22 cellular contexts compared by ENCODE assay signal in the genomic region with DNA sequence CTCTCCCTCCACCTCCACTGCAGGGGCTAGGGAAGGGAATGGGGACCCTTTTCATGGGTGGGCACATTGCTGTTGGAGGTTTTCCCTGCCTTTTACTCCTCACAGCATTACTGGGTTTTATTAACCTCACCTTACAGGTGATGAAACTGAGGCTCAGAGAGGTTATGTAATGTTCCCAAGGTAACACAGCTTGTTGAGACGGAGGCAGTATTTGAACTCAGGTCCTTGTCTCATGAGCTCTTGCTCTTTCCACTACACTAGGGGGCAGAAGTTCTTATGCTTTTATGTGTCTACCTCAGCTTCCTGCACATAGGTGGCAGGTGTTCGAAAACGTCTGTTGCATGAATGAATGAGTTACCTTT. TPM values are rescaled to one million over a fixed set of nuclear protein-coding genes. Genes with fewer than 3 reads are reported as not detected.
A peak's percentile ranks its signal among the peaks of the same experiment; 100 is the strongest.
DNase-seq lines count a peak whose midpoint lies in the region; ATAC-seq, FAIRE-seq and TF ChIP-seq lines count a peak whose summit lies in the region.
"Had no signal": no experiment of that assay in that cellular context is flagged by ENCODE, and none has a peak within 500 bp of the region (broad histone marks: within the 10 kb centered on the region; RNA-seq: fewer than 3 reads in every experiment).

No MANE protein-coding gene starts in this region.

- ATAC-seq in HepG2 (no peak), right lobe of liver (no peak), right cardiac atrium (no peak), foreskin keratinocyte (no peak), GM21723 (IDR thresholded peaks at IDR 0.05; ENCODE audit: unreplicated experiment) (no peak)

- WGBS in HepG2 (ENCODE audit: low lambda C conversion rate) = 39% methylated on average over 3 of the region's 3 CpGs
- WGBS in right lobe of liver (ENCODE audit: insufficient coverage, low coverage, low lambda C conversion rate, missing lambda C conversion rate) = 69% methylated on average over 3 of the region's 3 CpGs
- 76% methylated on average over 3 of the region's 3 CpGs for WGBS in right cardiac atrium

- 0 out of 2 replicates have a peak, but pooled peaks cover 6% of the 10 kb centered on the region for H3K4me1 ChIP-seq in HepG2 (ENCODE audit: insufficient read depth, low read length)
- H3K4me1 ChIP-seq in right lobe of liver = peaks cover 0 to 7% (median 0%) of the 10 kb centered on the region in 4 donors
- peaks cover 4% of the 10 kb centered on the region for H3K4me1 ChIP-seq in OCI-LY7 (ENCODE audit: insufficient read depth, low read length, poor library complexity, severe bottlenecking)
- no peaks in the 10 kb centered on the region for H3K4me1 ChIP-seq in right cardiac atrium (ENCODE audit: control insufficient read depth, insufficient read depth, low read length)
- H3K4me1 ChIP-seq in tibial artery = peaks cover 0 to 27% (median 10%) of the 10 kb centered on the region in 4 donors
- H3K4me1 ChIP-seq in foreskin keratinocyte = no peaks in the 10 kb centered on the region

- H3K27me3 ChIP-seq in HepG2 (ENCODE audit: control insufficient read depth in 1 of 2, insufficient read depth in 2 of 2, low read length in 2 of 2) = peaks cover 18 to 87% of the 10 kb centered on the region in 2 experiments; a peak in 4 of 5 replicates
- H3K27me3 ChIP-seq in right lobe of liver = peaks cover 0 to 10% of the 10 kb centered on the region in 2 donors
- no peaks in the 10 kb centered on the region for H3K27me3 ChIP-seq in right cardiac atrium (ENCODE audit: control insufficient read depth, insufficient read depth)
- peaks cover 0 to 38% of the 10 kb centered on the region in 2 donors for H3K27me3 ChIP-seq in tibial artery
- H3K27me3 ChIP-seq in foreskin keratinocyte = peaks cover 63% of the 10 kb centered on the region

- H3K9me2 ChIP-seq in OCI-LY7 (ENCODE audit: insufficient read depth, low read length) = no peaks in the 10 kb centered on the region

- H3K36me3 ChIP-seq in HepG2 (replicated peaks in 1 of 2; ENCODE audit: control insufficient read depth in 1 of 2, insufficient read depth in 2 of 2, low read length in 2 of 2) (no peaks in the 10 kb centered on the region), right lobe of liver (no peaks in the 10 kb centered on the region), OCI-LY7 (ENCODE audit: insufficient read depth, low read length) (no peaks in the 10 kb centered on the region), tibial artery (no peaks in the 10 kb centered on the region)

- H4K20me1 ChIP-seq in HepG2 (ENCODE audit: insufficient read depth, low read length) (no peaks in the 10 kb centered on the region), OCI-LY7 (ENCODE audit: insufficient read depth, low read length) (no peaks in the 10 kb centered on the region)

- no peak for TF ChIP-seq POLR2A in HepG2 (IDR thresholded peaks at IDR 0.05; ENCODE audit: insufficient read depth in 1 of 2, low read depth in 2 of 2, low read length in 2 of 2)
- no peak for TF ChIP-seq POLR2A in right lobe of liver (IDR thresholded peaks at IDR 0.05)

- H3K27ac ChIP-seq in HepG2 (ENCODE audit: extremely low read length, insufficient read depth, low read length) (no peak overlapping the region), right lobe of liver (no peak overlapping the region), OCI-LY7 (ENCODE audit: low read depth, low read length, poor library complexity, severe bottlenecking) (no peak overlapping the region), right cardiac atrium (ENCODE audit: low read length) (no peak overlapping the region), tibial artery (no peak overlapping the region), foreskin keratinocyte (no peak overlapping the region)
- H3K27ac ChIP-seq: parathyroid adenoma had no signal

- H3K4me2 ChIP-seq in HepG2 (ENCODE audit: low read depth, low read length) (no peak overlapping the region), OCI-LY7 (ENCODE audit: low read length) (no peak overlapping the region)

- no peak for FAIRE-seq in HepG2 (lab: Jason Lieb, UNC)
- FAIRE-seq: colon, frontal cortex, TTC549 had no signal

- intact Hi-C loops in HepG2 (cut with micrococcal nuclease; ENCODE audit: unreplicated experiment) (no loop called here), right lobe of liver (cut with DNase I) (loop anchor here (5.0 to 10.0 kb wide), 2 partner anchors 38 to 185 kb away; no protein-coding TSS in a partner anchor), OCI-LY7 (cut with micrococcal nuclease; ENCODE audit: unreplicated experiment) (no loop called here), right cardiac atrium (cut with DNase I) (no loop called here), tibial artery (cut with DNase I; ENCODE audit: low total_unique reads) (no loop called here)

- H3K9ac ChIP-seq in HepG2 (ENCODE audit: insufficient read depth, low read depth, low read length) = no peak overlapping the region
- H3K9ac ChIP-seq: parathyroid adenoma had no signal

- DNase-seq in HepG2 (ENCODE audit: low spot score) (no peak), right lobe of liver (no peak), OCI-LY7 (ENCODE audit: low spot score) (peak; percentile 29), right cardiac atrium (no peak), tibial artery (peak in 1 of 2 donors; percentile 11), NCI-H510A (lab: John Stamatoyannopoulos, UW) (no peak), foreskin keratinocyte (no peak)
- DNase-seq: activated CD4-positive, alpha-beta T cell treated with anti-CD3 and anti-CD28 coated beads for 48 hours; activated CD8-positive, alpha-beta memory T cell treated with anti-CD3 and anti-CD28 coated beads, Interleukin-2, amount 50 U/mL, for 4 hours; aorta; CD8-positive, alpha-beta memory T cell; DMS79 treated with DMSO at 0.1 percent for 48 hours; HCEC 1CT; naive B cell had no signal

- POLR2A ChIA-PET in HepG2 (lab: Yijun Ruan, JAX) (interaction anchor here (1.2 kb wide), 1 partner anchor 299 kb away, joined by 3 read pairs; no protein-coding TSS in a partner anchor), OCI-LY7 (lab: Charles Lee) (interaction anchor here (1.1 kb wide), 1 partner anchor 12 kb away, joined by 3 read pairs; no protein-coding TSS in a partner anchor)

- no peak overlapping the region for H3K4me3 ChIP-seq in HepG2 (replicated peaks in 1 of 3; ENCODE audit: insufficient read depth in 1 of 3, low read depth in 2 of 3, low read length in 3 of 3)
- H3K4me3 ChIP-seq in right lobe of liver = no peak overlapping the region
- no peak overlapping the region for H3K4me3 ChIP-seq in OCI-LY7 (ENCODE audit: low read depth, low read length, poor library complexity, severe bottlenecking)
- H3K4me3 ChIP-seq in right cardiac atrium (ENCODE audit: low read length) = peak overlapping the region; percentile 30
- peak overlapping the region; percentile 23 to 43 for H3K4me3 ChIP-seq in tibial artery

- in situ Hi-C loops in HepG2 (cut with HindIII; ENCODE audit: extremely low pct_ligation_motif_present, low pct_unique_long_range_greater_than_20kb) = loop anchor here (5.0 kb wide), 1 partner anchor 38 kb away; no protein-coding TSS in a partner anchor

- H3K79me2 ChIP-seq in HepG2 (ENCODE audit: insufficient read depth, low read length) = no peaks in the 10 kb centered on the region
- no peaks in the 10 kb centered on the region for H3K79me2 ChIP-seq in OCI-LY7 (ENCODE audit: insufficient read depth, low read depth, low read length)
- H3K79me2 ChIP-seq: parathyroid adenoma had no signal

- BruUV-seq in HepG2 (replicated peaks; lab: Mats Ljungman, UMichigan) = no TSS peak
- BruUV-seq in OCI-LY7 (replicated peaks; lab: Mats Ljungman, UMichigan) = no TSS peak

- TF ChIP-seq CTCF in HepG2 (CRISPR knock-in tag; IDR thresholded peaks at IDR 0.05) (no peak), right lobe of liver (IDR thresholded peaks at IDR 0.05) (no peak), OCI-LY7 (conservative IDR thresholded peaks at IDR 0.05; ENCODE audit: low read length) (peak; percentile 54), tibial artery (IDR thresholded peaks at IDR 0.05) (no peak), foreskin keratinocyte (conservative IDR thresholded peaks at IDR 0.05) (no peak)

- H2AFZ ChIP-seq in HepG2 (ENCODE audit: low read length) (no peak overlapping the region), OCI-LY7 (ENCODE audit: low read length) (no peak overlapping the region)

- TF ChIP-seq EP300 in HepG2 (IDR thresholded peaks at IDR 0.05; ENCODE audit: low read depth in 2 of 2, low read length in 2 of 2) (no peak), HepG2 (CRISPR knock-in tag; IDR thresholded peaks at IDR 0.05; ENCODE audit: borderline replicate concordance) (no peak)

- no peak for TF ChIP-seq RAD21 in HepG2 (CRISPR knock-in tag; IDR thresholded peaks at IDR 0.05)

- CTCF ChIA-PET in HepG2 (lab: Yijun Ruan, JAX; ENCODE audit: low intra/inter-chr PET ratio, low total read pairs) (interaction anchor here (10.1 kb wide), 1 partner anchor 38 kb away, joined by 216 read pairs; no protein-coding TSS in a partner anchor), OCI-LY7 (lab: Charles Lee; ENCODE audit: unreplicated experiment) (interaction anchor here (1.3 kb wide), 1 partner anchor 10 kb away, joined by 3 read pairs; no protein-coding TSS in a partner anchor)

- no peaks in the 10 kb centered on the region for H3K9me3 ChIP-seq in HepG2 (ENCODE audit: low read length)
- no peaks in the 10 kb centered on the region for H3K9me3 ChIP-seq in right lobe of liver
- H3K9me3 ChIP-seq in OCI-LY7 (ENCODE audit: low read length) = no peaks in the 10 kb centered on the region
- H3K9me3 ChIP-seq in right cardiac atrium (ENCODE audit: control insufficient read depth, low read length) = no peaks in the 10 kb centered on the region
- H3K9me3 ChIP-seq in tibial artery = no peaks in the 10 kb centered on the region

RNA-seq across cellular contexts. Expression of a gene that starts 11.7 kb away (rescaled TPM):
- total RNA-seq in HepG2 (2016; rRNA removed; fragmentation: Illumina TruSeq; extraction: Trizol) (not detected in 2 replicates), right lobe of liver (not detected), OCI-LY7 (2022) (1.3 and 3.2 TPM in 2 replicates), right cardiac atrium (1 to 10 TPM; 3.2 to 5.9 (median 4.0) TPM), foreskin keratinocyte (not detected in 2 replicates)
- total RNA-seq in HepG2 (2016; cell fraction: cytosol; rRNA removed; fragmentation: Illumina TruSeq; extraction: Trizol; ENCODE audit: low read depth) = not detected in 2 replicates
- total RNA-seq in HepG2 (2016; cell fraction: insoluble cytoplasmic fraction; rRNA removed; fragmentation: Illumina TruSeq; extraction: Trizol) = not detected in 2 replicates
- total RNA-seq in HepG2 (2016; cell fraction: membrane; rRNA removed; fragmentation: Illumina TruSeq; extraction: Trizol) = not detected in 2 replicates
- total RNA-seq in HepG2 (2016; cell fraction: nucleus; rRNA removed; fragmentation: Illumina TruSeq; extraction: Trizol) = not detected in 2 replicates
- polyA plus RNA-seq in HepG2 (2011; rRNA removed) (not detected in 2 replicates), right cardiac atrium (2.8 TPM), foreskin keratinocyte (not detected in 2 replicates)
- not detected in 2 replicates for polyA plus RNA-seq in HepG2 (2011; cell fraction: cytosol; rRNA removed)
- not detected in 2 replicates for polyA plus RNA-seq in HepG2 (2011; cell fraction: nucleus; rRNA removed)
- not detected in 2 replicates for polyA plus RNA-seq in HepG2 (2012)
- polyA plus RNA-seq in HepG2 (2016; cell fraction: cytosol; fragmentation: Illumina TruSeq; extraction: Trizol; ENCODE audit: low read depth) = not detected in 2 replicates
- polyA plus RNA-seq in HepG2 (2016; cell fraction: insoluble cytoplasmic fraction; fragmentation: Illumina TruSeq; extraction: Trizol; ENCODE audit: low read depth) = not detected in 2 replicates
- polyA plus RNA-seq in HepG2 (2016; cell fraction: membrane; fragmentation: Illumina TruSeq; extraction: Trizol; ENCODE audit: low read depth) = not detected in 2 replicates
- not detected in 2 replicates for polyA plus RNA-seq in HepG2 (2016; cell fraction: nucleus; fragmentation: Illumina TruSeq; extraction: Trizol; ENCODE audit: insufficient read depth, low read depth)
- polyA minus RNA-seq in HepG2 (2011; rRNA and poly(A)+ RNA removed; ENCODE audit: low replicate concordance) = not detected in 2 replicates
- polyA minus RNA-seq in HepG2 (2011; cell fraction: cytosol; rRNA and poly(A)+ RNA removed) = not detected in 2 replicates
- not detected in 2 replicates for polyA minus RNA-seq in HepG2 (2011; cell fraction: nucleus; rRNA and poly(A)+ RNA removed)
- total RNA-seq in OCI-LY7 (2014; rRNA removed; shearing (Covaris generic)) = 0.67 and 0.76 TPM in 2 replicates
- total RNA-seq: aorta; CD8-positive, alpha-beta memory T cell; frontal cortex; RPMI7951; skeletal muscle tissue; urinary bladder had no signal
- polyA plus RNA-seq: aorta; CD8-positive, alpha-beta memory T cell; urinary bladder had no signal

RNA-seq across cellular contexts. Expression of a gene that starts 12.9 kb away (rescaled TPM):
- total RNA-seq in HepG2 (2016; rRNA removed; fragmentation: Illumina TruSeq; extraction: Trizol) (4.9 and 7.7 TPM in 2 replicates), right lobe of liver (10 to 100 TPM; 25.4 to 53.7 (median 34.2) TPM), OCI-LY7 (2022) (25.1 and 30.9 TPM in 2 replicates), right cardiac atrium (100 to 1,000 TPM; 189 to 247 (median 207) TPM), foreskin keratinocyte (31.5 and 51.5 TPM in 2 replicates)
- 0.81 and 0.88 TPM in 2 replicates for total RNA-seq in HepG2 (2016; cell fraction: cytosol; rRNA removed; fragmentation: Illumina TruSeq; extraction: Trizol; ENCODE audit: low read depth)
- total RNA-seq in HepG2 (2016; cell fraction: insoluble cytoplasmic fraction; rRNA removed; fragmentation: Illumina TruSeq; extraction: Trizol) = 5.4 and 6.9 TPM in 2 replicates
- 1.0 and 1.4 TPM in 2 replicates for total RNA-seq in HepG2 (2016; cell fraction: membrane; rRNA removed; fragmentation: Illumina TruSeq; extraction: Trizol)
- 10.7 and 11.7 TPM in 2 replicates for total RNA-seq in HepG2 (2016; cell fraction: nucleus; rRNA removed; fragmentation: Illumina TruSeq; extraction: Trizol)
- polyA plus RNA-seq in HepG2 (2011; rRNA removed) (47.7 and 57.2 TPM in 2 replicates), right cardiac atrium (121 TPM), foreskin keratinocyte (23.0 and 32.1 TPM in 2 replicates)
- polyA plus RNA-seq in HepG2 (2011; cell fraction: cytosol; rRNA removed) = 19.0 and 25.5 TPM in 2 replicates
- polyA plus RNA-seq in HepG2 (2011; cell fraction: nucleus; rRNA removed) = 439 and 465 TPM in 2 replicates
- 33.3 and 36.8 TPM in 2 replicates for polyA plus RNA-seq in HepG2 (2012)
- 0.11 and 0.44 TPM in 2 replicates for polyA plus RNA-seq in HepG2 (2016; cell fraction: cytosol; fragmentation: Illumina TruSeq; extraction: Trizol; ENCODE audit: low read depth)
- polyA plus RNA-seq in HepG2 (2016; cell fraction: insoluble cytoplasmic fraction; fragmentation: Illumina TruSeq; extraction: Trizol; ENCODE audit: low read depth) = 3.8 and 4.3 TPM in 2 replicates
- 0.77 and 1.1 TPM in 2 replicates for polyA plus RNA-seq in HepG2 (2016; cell fraction: membrane; fragmentation: Illumina TruSeq; extraction: Trizol; ENCODE audit: low read depth)
- 21.6 and 24.3 TPM in 2 replicates for polyA plus RNA-seq in HepG2 (2016; cell fraction: nucleus; fragmentation: Illumina TruSeq; extraction: Trizol; ENCODE audit: insufficient read depth, low read depth)
- 53.0 and 73.1 TPM in 2 replicates for polyA minus RNA-seq in HepG2 (2011; rRNA and poly(A)+ RNA removed; ENCODE audit: low replicate concordance)
- 5.3 and 6.5 TPM in 2 replicates for polyA minus RNA-seq in HepG2 (2011; cell fraction: cytosol; rRNA and poly(A)+ RNA removed)
- 71.2 and 84.0 TPM in 2 replicates for polyA minus RNA-seq in HepG2 (2011; cell fraction: nucleus; rRNA and poly(A)+ RNA removed)
- total RNA-seq in OCI-LY7 (2014; rRNA removed; shearing (Covaris generic)) = 12.8 and 18.9 TPM in 2 replicates

Comparison
In these comparisons a context has a peak if more than half of its experiments do, and no peak if none do; other contexts are left out.
1. intact Hi-C loops: an anchor here in right lobe of liver (5.0 to 10.0 kb wide); none called in HepG2, OCI-LY7, right cardiac atrium and tibial artery.
2. H3K4me3 ChIP-seq: peak in right cardiac atrium (single experiment) and tibial artery (2 of 2); none in HepG2 (0 of 3), right lobe of liver (0 of 3) and OCI-LY7 (single experiment).